ENCODE assay signal across 28 cellular contexts in genomic region chr10:4194231-4194630, GRCh38.
DNase-seq lines count a peak whose midpoint lies in the region; ATAC-seq, FAIRE-seq and TF ChIP-seq lines count a peak whose summit lies in the region.
"Had no signal": no experiment of that assay in that cellular context is flagged by ENCODE, and none has a peak within 500 bp of the region (broad histone marks: within the 10 kb centered on the region; RNA-seq: fewer than 3 reads in every experiment).

No MANE protein-coding gene starts in this region.

- no peak for TF ChIP-seq CTCF in astrocyte (IDR thresholded peaks at IDR 0.05; ENCODE audit: insufficient read depth, low read depth, low read length)
- TF ChIP-seq CTCF in CD4-positive, alpha-beta T cell (IDR thresholded peaks at IDR 0.05), result no peak

- H3K4me3 ChIP-seq in astrocyte (ENCODE audit: insufficient read depth, low read depth, low read length), result no peak overlapping the region
- H3K4me3 ChIP-seq: dorsolateral prefrontal cortex, hepatocyte, pancreas, SK-N-MC, skin epidermis, suprapubic skin, upper lobe of right lung had no signal

- no peaks in the 10 kb centered on the region for H3K9me3 Mint-ChIP-seq in astrocyte (ENCODE audit: unreplicated experiment)
- H3K9me3 Mint-ChIP-seq in CD4-positive, alpha-beta T cell, result no peaks in the 10 kb centered on the region

- H3K4me1 ChIP-seq in astrocyte (ENCODE audit: insufficient read depth, low read length), result no peaks in the 10 kb centered on the region
- H3K4me1 ChIP-seq: pancreas had no signal

- H3K27me3 ChIP-seq in astrocyte (ENCODE audit: insufficient read depth, low read length), result no peaks in the 10 kb centered on the region
- H3K27me3 ChIP-seq in CD4-positive, alpha-beta T cell (ENCODE audit: control insufficient read depth, insufficient read depth, low read length), result no peaks in the 10 kb centered on the region
- H3K27me3 ChIP-seq: dorsolateral prefrontal cortex, hepatocyte, pancreas, suprapubic skin, upper lobe of right lung had no signal

- H3K27me3 Mint-ChIP-seq in astrocyte (ENCODE audit: low read depth, unreplicated experiment), result no peaks in the 10 kb centered on the region
- no peaks in the 10 kb centered on the region for H3K27me3 Mint-ChIP-seq in CD4-positive, alpha-beta T cell
- H3K27me3 Mint-ChIP-seq: CD4-positive, CD25-positive, alpha-beta regulatory T cell had no signal

- H3K4me2 ChIP-seq in astrocyte (ENCODE audit: low read length), result no peak overlapping the region
- H3K4me2 ChIP-seq: hepatocyte had no signal

- peak overlapping the region; percentile 8 for H3K27ac ChIP-seq in astrocyte (ENCODE audit: low read depth, low read length)
- H3K27ac ChIP-seq in CD4-positive, alpha-beta T cell (ENCODE audit: low read depth, low read length), result no peak overlapping the region
- H3K27ac ChIP-seq: hepatocyte, pancreas, SK-N-MC, skin epidermis, suprapubic skin, upper lobe of right lung had no signal

- H4K20me1 ChIP-seq in astrocyte (ENCODE audit: insufficient read depth, low read length), result no peaks in the 10 kb centered on the region

- POLR2A ChIA-PET in CD4-positive, alpha-beta T cell (lab: Charles Lee), result no interaction called here

- intact Hi-C loops in left colon (cut with DNase I, micrococcal nuclease) (no loop called here), cardiac septum (cut with DNase I) (no loop called here)
- intact Hi-C loops in CD4-positive, alpha-beta T cell (cut with DNase I, micrococcal nuclease), result no loop called here

- H3K27ac Mint-ChIP-seq in astrocyte (ENCODE audit: unreplicated experiment), result no peak overlapping the region
- no peak overlapping the region for H3K27ac Mint-ChIP-seq in CD4-positive, alpha-beta T cell
- H3K27ac Mint-ChIP-seq: nephron had no signal

- H3K36me3 ChIP-seq in astrocyte (ENCODE audit: insufficient read depth, low read length), result no peaks in the 10 kb centered on the region
- H3K36me3 ChIP-seq: pancreas, suprapubic skin, upper lobe of right lung had no signal

- H3K9ac ChIP-seq in astrocyte (ENCODE audit: low read length), result no peak overlapping the region

- no peaks in the 10 kb centered on the region for H3K79me2 ChIP-seq in astrocyte (ENCODE audit: insufficient read depth, low read length)
- H3K79me2 ChIP-seq: hepatocyte had no signal

- H2AFZ ChIP-seq in astrocyte (ENCODE audit: low read depth, low read length), result no peak overlapping the region
- H2AFZ ChIP-seq: hepatocyte had no signal

- ATAC-seq in left colon, result peak; percentile 62
- no peak for ATAC-seq in HG02571 (IDR thresholded peaks at IDR 0.05; ENCODE audit: unreplicated experiment)
- ATAC-seq in CD4-positive, alpha-beta T cell (ENCODE audit: poor library complexity), result no peak
- ATAC-seq: pancreas, upper lobe of right lung had no signal

- CTCF ChIA-PET in CD4-positive, alpha-beta T cell (lab: Charles Lee), result no interaction called here

- H3K4me1 Mint-ChIP-seq in astrocyte (ENCODE audit: low read depth, unreplicated experiment), result peaks cover 7% of the 10 kb centered on the region
- no peaks in the 10 kb centered on the region for H3K4me1 Mint-ChIP-seq in CD4-positive, alpha-beta T cell (ENCODE audit: low read depth)

- peaks cover 2% of the 10 kb centered on the region for H3K36me3 Mint-ChIP-seq in astrocyte (ENCODE audit: low read depth, unreplicated experiment)
- H3K36me3 Mint-ChIP-seq in CD4-positive, alpha-beta T cell (ENCODE audit: low read depth), result no peaks in the 10 kb centered on the region
- H3K36me3 Mint-ChIP-seq: CD4-positive, CD25-positive, alpha-beta regulatory T cell had no signal

- FAIRE-seq in astrocyte (lab: Jason Lieb, UNC), result no peak
- FAIRE-seq: A204.1, H54, pancreas, TTC549 had no signal

- H3K9me3 ChIP-seq in astrocyte (ENCODE audit: insufficient read depth, low read depth, low read length), result no peaks in the 10 kb centered on the region
- no peaks in the 10 kb centered on the region for H3K9me3 ChIP-seq in CD4-positive, alpha-beta T cell (ENCODE audit: control insufficient read depth, low read length)
- H3K9me3 ChIP-seq: pancreas, suprapubic skin, upper lobe of right lung had no signal

- DNase-seq in EL, result peak; percentile 5
- peak; percentile 18 for DNase-seq in M059J (ENCODE audit: low read depth)
- DNase-seq in astrocyte (ENCODE audit: low read depth), result no peak
- DNase-seq in left colon, result no peak
- no peak for DNase-seq in cardiac septum (ENCODE audit: low spot score)
- DNase-seq in NCI-H1694 (lab: John Stamatoyannopoulos, UW), result no peak
- DNase-seq in CD4-positive, alpha-beta T cell, result no peak
- DNase-seq: activated CD4-positive, alpha-beta T cell treated with anti-CD3 and anti-CD28 coated beads, Interleukin-2, amount 50 U/mL, for 4 hours; activated gamma-delta T cell treated with Interleukin-2 at 50 U/mL for 16 hours; activated T-cell treated with anti-CD3 and anti-CD28 coated beads, Interleukin-2, amount 50 U/mL, for 48 hours; CD4-positive, CD25-positive, alpha-beta regulatory T cell; cerebellar nuclear complex; NCI-H146; NCI-H82; pancreas; stimulated activated naive CD4-positive, alpha-beta T cell; T-helper 1 cell; upper lobe of right lung had no signal

- H3K4me3 Mint-ChIP-seq in astrocyte (ENCODE audit: unreplicated experiment), result no peak overlapping the region
- H3K4me3 Mint-ChIP-seq in CD4-positive, alpha-beta T cell, result no peak overlapping the region
- H3K4me3 Mint-ChIP-seq: CD4-positive, CD25-positive, alpha-beta regulatory T cell; nephron had no signal

Comparison
In these comparisons a context has a peak if more than half of its experiments do, and no peak if none do; other contexts are left out.
1. DNase-seq: peak in EL (single experiment) and M059J (single experiment); none in astrocyte (single experiment), left colon (0 of 2), cardiac septum (single experiment), NCI-H1694 (single experiment) and CD4-positive, alpha-beta T cell (0 of 10).